Comparison of ENCODE assay signal across 1 cellular context in the genomic region with DNA sequence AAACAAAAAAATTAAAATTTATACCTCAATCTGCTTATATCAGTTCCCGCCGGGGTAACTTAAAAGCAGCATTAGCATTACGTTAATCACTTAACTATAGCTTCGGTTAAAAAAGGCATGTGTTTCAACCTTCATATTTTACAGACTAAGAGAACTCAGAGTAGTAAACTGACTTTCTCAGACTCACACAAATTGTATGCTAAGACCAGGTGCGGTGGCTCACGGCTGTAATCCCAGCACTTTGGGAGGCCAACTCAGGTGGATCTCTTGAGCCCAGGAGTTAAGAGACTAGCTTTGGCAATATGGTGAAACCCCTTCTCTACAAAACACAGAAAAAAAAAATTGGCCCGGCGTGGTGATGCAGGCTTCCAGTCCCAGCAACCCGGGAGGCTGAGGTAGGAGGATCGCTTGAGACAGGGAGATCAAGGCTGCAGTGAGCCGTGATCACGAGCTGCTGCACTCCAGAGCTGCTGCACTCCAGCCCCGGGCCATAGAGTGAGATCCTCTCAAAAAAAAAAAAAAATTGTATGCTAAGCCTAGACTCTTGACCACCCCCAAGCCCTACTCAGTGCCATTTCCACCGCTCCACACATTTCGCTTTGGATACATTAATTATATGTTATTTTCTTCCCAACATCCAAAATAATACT.
TF ChIP-seq lines count a peak whose summit lies in the region.

No MANE protein-coding gene starts in this region.

TF ChIP-seq in HepG2, 621 proteins besides CTCF, POLR2A, EP300 and RAD21 (continued from another document and continues in another):
- no peak for TF ChIP-seq PAXIP1 (CRISPR knock-in tag; conservative IDR thresholded peaks at IDR 0.05)
- TF ChIP-seq MYPOP (CRISPR knock-in tag; IDR thresholded peaks at IDR 0.05) = no peak
- no peak for TF ChIP-seq KLF12 (CRISPR knock-in tag; IDR thresholded peaks at IDR 0.05; ENCODE audit: borderline replicate concordance)
- no peak for TF ChIP-seq AKNA (CRISPR knock-in tag; IDR thresholded peaks at IDR 0.05; ENCODE audit: borderline replicate concordance)
- TF ChIP-seq SNAPC4 (CRISPR knock-in tag; IDR thresholded peaks at IDR 0.05) = no peak
- no peak for TF ChIP-seq ZNF331 (CRISPR knock-in tag; IDR thresholded peaks at IDR 0.05)
- TF ChIP-seq, protein P1, sequence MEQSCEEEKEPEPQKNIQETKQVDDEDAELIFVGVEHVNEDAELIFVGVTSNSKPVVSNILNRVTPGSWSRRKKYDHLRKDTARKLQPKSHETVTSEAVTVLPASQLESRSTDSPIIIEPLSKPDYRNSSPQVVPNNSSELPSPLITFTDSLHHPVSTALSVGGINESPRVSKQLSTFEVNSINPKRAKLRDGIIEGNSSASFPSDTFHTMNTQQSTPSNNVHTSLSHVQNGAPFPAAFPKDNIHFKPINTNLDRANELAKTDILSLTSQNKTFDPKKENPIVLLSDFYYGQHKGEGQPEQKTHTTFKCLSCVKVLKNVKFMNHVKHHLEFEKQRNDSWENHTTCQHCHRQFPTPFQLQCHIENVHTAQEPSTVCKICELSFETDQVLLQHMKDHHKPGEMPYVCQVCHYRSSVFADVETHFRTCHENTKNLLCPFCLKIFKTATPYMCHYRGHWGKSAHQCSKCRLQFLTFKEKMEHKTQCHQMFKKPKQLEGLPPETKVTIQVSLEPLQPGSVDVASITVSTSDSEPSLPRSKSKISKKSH (CRISPR knock-in tag; IDR thresholded peaks at IDR 0.05; ENCODE audit: borderline replicate concordance) = no peak
- no peak for TF ChIP-seq PPARG (CRISPR knock-in tag; conservative IDR thresholded peaks at IDR 0.05)
- TF ChIP-seq KDM2A (CRISPR knock-in tag; IDR thresholded peaks at IDR 0.05; ENCODE audit: borderline replicate concordance, low read depth) = peak; percentile 29; the same call in 1 of the 2 replicates
- TF ChIP-seq ZNF274 (CRISPR knock-in tag; IDR thresholded peaks at IDR 0.05) = 0 out of 2 replicates have a peak, but pooled peaks have one; percentile 32
- TF ChIP-seq, protein P2, sequence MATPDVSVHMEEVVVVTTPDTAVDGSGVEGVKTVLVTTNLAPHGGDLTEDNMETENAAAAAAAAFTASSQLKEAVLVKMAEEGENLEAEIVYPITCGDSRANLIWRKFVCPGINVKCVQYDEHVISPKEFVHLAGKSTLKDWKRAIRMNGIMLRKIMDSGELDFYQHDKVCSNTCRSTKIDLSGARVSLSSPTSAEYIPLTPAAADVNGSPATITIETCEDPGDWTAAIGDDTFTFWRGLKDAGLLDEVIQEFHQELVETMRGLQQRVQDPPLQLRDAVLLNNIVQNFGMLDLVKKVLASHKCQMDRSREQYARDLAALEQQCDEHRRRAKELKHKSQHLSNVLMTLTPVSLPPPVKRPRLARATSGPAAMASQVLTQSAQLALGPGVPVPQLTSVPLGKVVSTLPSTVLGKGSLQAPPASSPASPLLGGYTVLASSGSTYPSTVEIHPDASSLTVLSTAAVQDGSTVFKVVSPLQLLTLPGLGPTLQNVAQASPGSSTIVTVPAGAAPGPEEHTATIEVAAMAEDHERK (CRISPR knock-in tag; IDR thresholded peaks at IDR 0.05; ENCODE audit: low read depth) = no peak
- no peak for TF ChIP-seq HMG20B (CRISPR knock-in tag; conservative IDR thresholded peaks at IDR 0.05)
- TF ChIP-seq ZMYM2 (CRISPR knock-in tag; IDR thresholded peaks at IDR 0.05) = peak; percentile 69; the same call in 1 of the 2 replicates
- TF ChIP-seq ZKSCAN1 (IDR thresholded peaks at IDR 0.05; ENCODE audit: low read length) = peak; percentile 82; the same call in 1 of the 2 replicates
- no peak for TF ChIP-seq SATB2 (CRISPR knock-in tag; IDR thresholded peaks at IDR 0.05)
- TF ChIP-seq SAP130 (CRISPR knock-in tag; IDR thresholded peaks at IDR 0.05; ENCODE audit: low read depth) = peak; percentile 59; the same call in 1 of the 2 replicates
- 0 out of 2 replicates have a peak, but pooled peaks have one; percentile 50 for TF ChIP-seq ZNF546 (CRISPR knock-in tag; conservative IDR thresholded peaks at IDR 0.05)
- no peak for TF ChIP-seq PRMT3 (CRISPR knock-in tag; IDR thresholded peaks at IDR 0.05; ENCODE audit: borderline replicate concordance, low read depth)
- no peak for TF ChIP-seq ZNF574 (CRISPR knock-in tag; IDR thresholded peaks at IDR 0.05)
- TF ChIP-seq ZSCAN31 (CRISPR knock-in tag; IDR thresholded peaks at IDR 0.05; ENCODE audit: low read depth) = peak; percentile 39; the same call in 1 of the 2 replicates
- TF ChIP-seq MATR3 (CRISPR knock-in tag; IDR thresholded peaks at IDR 0.05) = no peak
- TF ChIP-seq, protein P3, sequence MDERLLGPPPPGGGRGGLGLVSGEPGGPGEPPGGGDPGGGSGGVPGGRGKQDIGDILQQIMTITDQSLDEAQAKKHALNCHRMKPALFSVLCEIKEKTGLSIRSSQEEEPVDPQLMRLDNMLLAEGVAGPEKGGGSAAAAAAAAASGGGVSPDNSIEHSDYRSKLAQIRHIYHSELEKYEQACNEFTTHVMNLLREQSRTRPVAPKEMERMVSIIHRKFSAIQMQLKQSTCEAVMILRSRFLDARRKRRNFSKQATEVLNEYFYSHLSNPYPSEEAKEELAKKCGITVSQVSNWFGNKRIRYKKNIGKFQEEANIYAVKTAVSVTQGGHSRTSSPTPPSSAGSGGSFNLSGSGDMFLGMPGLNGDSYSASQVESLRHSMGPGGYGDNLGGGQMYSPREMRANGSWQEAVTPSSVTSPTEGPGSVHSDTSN (CRISPR knock-in tag; IDR thresholded peaks at IDR 0.05) = no peak
- no peak for TF ChIP-seq ZBTB8A (CRISPR knock-in tag; IDR thresholded peaks at IDR 0.05; ENCODE audit: borderline replicate concordance, low read depth)
- no peak for TF ChIP-seq TCF7L2 (IDR thresholded peaks at IDR 0.05; ENCODE audit: low read depth, low read length)
